Comparison of ENCODE assay signal across 26 cellular contexts in the genomic region with DNA sequence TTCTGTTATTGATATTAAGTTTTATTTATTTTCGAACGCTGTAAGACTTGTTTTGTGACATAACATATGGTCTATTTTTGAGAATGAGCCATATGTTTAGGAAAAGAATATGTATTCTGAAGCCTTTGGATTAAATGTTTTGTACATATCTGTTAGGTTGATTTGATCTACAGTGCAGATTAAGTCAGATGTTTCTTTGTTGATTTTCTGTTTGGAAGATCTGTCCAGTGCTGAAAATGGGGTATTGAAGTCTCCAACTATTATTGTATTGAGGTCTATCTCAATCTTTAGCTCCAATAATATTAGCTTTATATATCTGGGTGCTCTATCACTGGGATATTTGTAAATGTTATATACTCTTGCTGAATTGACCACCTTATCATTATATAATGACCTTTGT.
DNase-seq lines count a peak whose midpoint lies in the region; ATAC-seq, FAIRE-seq and TF ChIP-seq lines count a peak whose summit lies in the region.
"Had no signal": no experiment of that assay in that cellular context is flagged by ENCODE, and none has a peak within 500 bp of the region (broad histone marks: within the 10 kb centered on the region; RNA-seq: fewer than 3 reads in every experiment).

No MANE protein-coding gene starts in this region.

- CTCF ChIA-PET in HepG2 (lab: Yijun Ruan, JAX; ENCODE audit: low intra/inter-chr PET ratio, low total read pairs): no interaction called here
- CTCF ChIA-PET in HCT116 (lab: Charles Lee): no interaction called here

- no peaks in the 10 kb centered on the region for H4K20me1 ChIP-seq in HepG2 (ENCODE audit: insufficient read depth, low read length)
- H4K20me1 ChIP-seq in HCT116 (ENCODE audit: insufficient read depth): no peaks in the 10 kb centered on the region
- H4K20me1 ChIP-seq: BLaER1 had no signal

- no peak for ATAC-seq in HepG2
- no peak for ATAC-seq in HCT116
- no peak for ATAC-seq in GM21786 (IDR thresholded peaks at IDR 0.05; ENCODE audit: unreplicated experiment)
- ATAC-seq in GM21528 (IDR thresholded peaks at IDR 0.05; ENCODE audit: low FRiP score, unreplicated experiment): no peak
- ATAC-seq: GM12878 had no signal

- H3K4me2 ChIP-seq in HepG2 (ENCODE audit: low read depth, low read length) (no peak overlapping the region), HCT116 (ENCODE audit: low read length) (no peak overlapping the region)
- H3K4me2 ChIP-seq: BLaER1 had no signal

- intact Hi-C loops in HepG2 (cut with micrococcal nuclease; ENCODE audit: unreplicated experiment): no loop called here
- intact Hi-C loops in HCT116 (cut with micrococcal nuclease): no loop called here

- H3K27me3 ChIP-seq in liver (ENCODE audit: control insufficient read depth in 4 of 4, insufficient read depth in 4 of 4, low read length in 3 of 4): no peaks in the 10 kb centered on the region
- no peaks in the 10 kb centered on the region for H3K27me3 ChIP-seq in HepG2 (ENCODE audit: control insufficient read depth in 1 of 2, insufficient read depth in 2 of 2, low read length in 2 of 2)
- peaks cover 4% of the 10 kb centered on the region; the same call in 1 of the 2 replicates for H3K27me3 ChIP-seq in HCT116 (ENCODE audit: insufficient read depth, low read length)
- H3K27me3 ChIP-seq: BE2C, BLaER1 had no signal

- BruUV-seq in HepG2 (replicated peaks; lab: Mats Ljungman, UMichigan) (no TSS peak), HCT116 (replicated peaks; lab: Mats Ljungman, UMichigan) (no TSS peak)

- no peak for TF ChIP-seq EP300 in HepG2 (IDR thresholded peaks at IDR 0.05; ENCODE audit: low read depth in 2 of 2, low read length in 2 of 2)
- TF ChIP-seq EP300 in HepG2 (CRISPR knock-in tag; IDR thresholded peaks at IDR 0.05; ENCODE audit: borderline replicate concordance): no peak
- no peak for TF ChIP-seq EP300 in Ishikawa (IDR thresholded peaks at IDR 0.05; ENCODE audit: borderline replicate concordance)

- FAIRE-seq in HepG2 (lab: Jason Lieb, UNC): no peak
- FAIRE-seq: GM12878, GM12892, GM18507 had no signal

- in situ Hi-C loops in HepG2 (cut with HindIII; ENCODE audit: extremely low pct_ligation_motif_present, low pct_unique_long_range_greater_than_20kb): no loop called here

- RAD21 ChIA-PET in HCT116 (lab: Charles Lee; ENCODE audit: low non-redundant PET in 1 of 2, low total read pairs in 2 of 2, uncharacterized antibody in 2 of 2, unreplicated experiment in 2 of 2): no interaction called here

- no peak overlapping the region for H3K4me3 ChIP-seq in liver (ENCODE audit: low read depth in 1 of 3, low read length in 3 of 3)
- no peak overlapping the region for H3K4me3 ChIP-seq in HepG2 (replicated peaks in 1 of 3; ENCODE audit: insufficient read depth in 1 of 3, low read depth in 2 of 3, low read length in 3 of 3)
- no peak overlapping the region for H3K4me3 ChIP-seq in HCT116 (replicated peaks in 1 of 2; ENCODE audit: low read depth in 1 of 2, low read length in 2 of 2)
- H3K4me3 ChIP-seq: BLaER1, GM12878 had no signal

- H2AFZ ChIP-seq in HepG2 (ENCODE audit: low read length): no peak overlapping the region
- no peak overlapping the region for H2AFZ ChIP-seq in HCT116 (ENCODE audit: low read depth, low read length, poor library complexity, severe bottlenecking)

- H3K79me2 ChIP-seq in HepG2 (ENCODE audit: insufficient read depth, low read length) (no peaks in the 10 kb centered on the region), HCT116 (ENCODE audit: insufficient read depth, low read length) (no peaks in the 10 kb centered on the region)

- POLR2A ChIA-PET in HepG2 (lab: Yijun Ruan, JAX) (no interaction called here), HCT116 (lab: Charles Lee) (no interaction called here)

- no peak for TF ChIP-seq RAD21 in liver (IDR thresholded peaks at IDR 0.05)
- no peak for TF ChIP-seq RAD21 in HepG2 (CRISPR knock-in tag; IDR thresholded peaks at IDR 0.05)
- TF ChIP-seq RAD21 in HCT116 (IDR thresholded peaks at IDR 0.05; ENCODE audit: low read depth): no peak
- TF ChIP-seq RAD21 in Ishikawa (IDR thresholded peaks at IDR 0.05; ENCODE audit: low read depth): no peak

- 92% methylated on average over 2 of the region's 2 CpGs for WGBS in liver
- WGBS in HepG2 (ENCODE audit: low lambda C conversion rate): 1% methylated on average over 2 of the region's 2 CpGs

- H3K36me3 ChIP-seq in liver (ENCODE audit: control insufficient read depth in 4 of 4, insufficient read depth in 3 of 4, low read depth in 1 of 4, low read length in 3 of 4) (no peaks in the 10 kb centered on the region), HepG2 (replicated peaks in 1 of 2; ENCODE audit: control insufficient read depth in 1 of 2, insufficient read depth in 2 of 2, low read length in 2 of 2) (no peaks in the 10 kb centered on the region), HCT116 (ENCODE audit: control insufficient read depth in 1 of 2, insufficient read depth in 2 of 2, low read length in 2 of 2) (no peaks in the 10 kb centered on the region)
- H3K36me3 ChIP-seq: BE2C, BLaER1 had no signal

- H3K4me1 ChIP-seq in liver (ENCODE audit: control insufficient read depth in 4 of 4, insufficient read depth in 4 of 4, low read length in 3 of 4) (no peaks in the 10 kb centered on the region), HepG2 (ENCODE audit: insufficient read depth, low read length) (no peaks in the 10 kb centered on the region), HCT116 (ENCODE audit: control insufficient read depth in 1 of 2, insufficient read depth in 2 of 2, low read length in 2 of 2) (no peaks in the 10 kb centered on the region)
- H3K4me1 ChIP-seq: BE2C had no signal

- no peaks in the 10 kb centered on the region for H3K9me2 ChIP-seq in HCT116 (ENCODE audit: insufficient read depth)

- TF ChIP-seq POLR2A in HepG2 (IDR thresholded peaks at IDR 0.05; ENCODE audit: insufficient read depth in 1 of 2, low read depth in 2 of 2, low read length in 2 of 2): no peak
- no peak for TF ChIP-seq POLR2A in HCT116 (IDR thresholded peaks at IDR 0.05; ENCODE audit: borderline replicate concordance, extremely low read depth, insufficient read depth, insufficient read length)

- DNase-seq in HepG2 (ENCODE audit: low spot score) (no peak), HCT116 (ENCODE audit: low read depth, low spot score) (no peak)
- no peak for DNase-seq in activated CD8-positive, alpha-beta memory T cell treated with anti-CD3 and anti-CD28 coated beads, Interleukin-2, amount 50 U/mL, for 48 hours
- DNase-seq: ACHN; BE2C; C1 segment of cervical spinal cord; CD4-positive, alpha-beta memory T cell; CD4-positive, CD25-positive, alpha-beta regulatory T cell; CD8-positive, alpha-beta memory T cell; COR-L47; DMS 273 treated with DMSO at 0.1 percent for 48 hours; DMS153; DMS53; DMS79; DND-41; EL; GDM1 had no signal

- H3K9ac ChIP-seq in liver (ENCODE audit: low read depth in 1 of 2, low read length in 2 of 2): no peak overlapping the region
- H3K9ac ChIP-seq in HepG2 (ENCODE audit: insufficient read depth, low read depth, low read length): no peak overlapping the region
- no peak overlapping the region for H3K9ac ChIP-seq in HCT116 (ENCODE audit: low read length)
- H3K9ac ChIP-seq: BLaER1 had no signal

- no peak overlapping the region for H3K27ac ChIP-seq in liver (ENCODE audit: low read depth in 1 of 2, low read length in 2 of 2)
- no peak overlapping the region for H3K27ac ChIP-seq in HepG2 (ENCODE audit: extremely low read length, insufficient read depth, low read length)
- no peak overlapping the region for H3K27ac ChIP-seq in HCT116 (ENCODE audit: low read depth, low read length)
- H3K27ac ChIP-seq: 22Rv1, BLaER1 had no signal

- TF ChIP-seq CTCF in liver (IDR thresholded peaks at IDR 0.05; ENCODE audit: low read depth, low read length, missing input control): no peak
- no peak for TF ChIP-seq CTCF in HepG2 (CRISPR knock-in tag; IDR thresholded peaks at IDR 0.05)
- TF ChIP-seq CTCF in HCT116 (IDR thresholded peaks at IDR 0.05 in 2 of 3, conservative IDR thresholded peaks at IDR 0.05 in 1 of 3; ENCODE audit: borderline replicate concordance in 1 of 3, insufficient read depth in 1 of 3, low read depth in 2 of 3, low read length in 2 of 3): no peak

- H3K9me3 ChIP-seq in liver (ENCODE audit: control insufficient read depth in 4 of 4, low read length in 3 of 4) (peaks cover 2 to 6% (median 5%) of the 10 kb centered on the region in 4 donors), HepG2 (ENCODE audit: low read length) (peaks cover 99% of the 10 kb centered on the region), HCT116 (ENCODE audit: control insufficient read depth in 1 of 2, insufficient read depth in 1 of 2, low read depth in 1 of 2, low read length in 2 of 2) (no peaks in the 10 kb centered on the region)
- H3K9me3 ChIP-seq: BE2C had no signal

TF ChIP-seq in liver, 16 proteins besides CTCF, POLR2A, EP300 and RAD21 (continues in another document):
- TF ChIP-seq FOXA2 (IDR thresholded peaks at IDR 0.05) (no peak), TAF1 (conservative IDR thresholded peaks at IDR 0.05) (no peak)

TF ChIP-seq in HepG2, 621 proteins besides CTCF, POLR2A, EP300 and RAD21 (continues in another document):
- TF ChIP-seq ZNF839 (CRISPR knock-in tag; IDR thresholded peaks at IDR 0.05; ENCODE audit: borderline replicate concordance) (no peak), ATRX (CRISPR knock-in tag; IDR thresholded peaks at IDR 0.05; ENCODE audit: borderline replicate concordance) (no peak), FOXC1 (CRISPR knock-in tag; IDR thresholded peaks at IDR 0.05; ENCODE audit: borderline replicate concordance) (no peak), TEAD3 (CRISPR knock-in tag; optimal IDR thresholded peaks at IDR 0.05; ENCODE audit: borderline replicate concordance) (no peak), ZNF10 (CRISPR knock-in tag; IDR thresholded peaks at IDR 0.05; ENCODE audit: borderline replicate concordance, low read depth) (no peak), HIVEP1 (CRISPR knock-in tag; IDR thresholded peaks at IDR 0.05) (no peak)
